Comparison of ENCODE assay signal across 8 cellular contexts in the genomic region with DNA sequence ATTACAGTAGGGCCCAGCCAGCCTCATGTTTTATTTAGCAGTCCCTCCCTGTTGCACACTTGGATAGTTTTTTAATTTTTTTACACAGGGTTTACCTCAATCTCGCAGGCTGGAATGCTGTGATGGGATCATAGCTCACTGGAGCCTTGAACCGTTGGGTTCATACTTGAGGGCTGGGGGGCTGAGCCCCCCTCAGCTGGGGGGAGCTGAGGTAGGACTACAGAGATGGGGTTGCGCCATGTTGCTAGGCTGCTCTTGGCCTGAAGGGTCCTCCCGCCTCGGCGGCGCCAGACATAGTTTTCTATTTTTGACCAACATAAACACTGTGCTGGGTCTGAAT.
DNase-seq lines count a peak whose midpoint lies in the region; ATAC-seq, FAIRE-seq and TF ChIP-seq lines count a peak whose summit lies in the region.
"Not testable (repeated sequence)": the region's sequence is repeated elsewhere in the genome, so short reads cannot be mapped to it uniquely, and the experiment has no call there.

No MANE protein-coding gene starts in this region.

- H3K9ac ChIP-seq in H9 (ENCODE audit: extremely low read depth, insufficient read length, low read length) = peak overlapping the region; percentile 64

- H3K79me1 ChIP-seq in H9 (ENCODE audit: insufficient read depth, low read depth, low read length, poor library complexity, severe bottlenecking) = not testable (repeated sequence)

- H2BK5ac ChIP-seq in H9 (ENCODE audit: insufficient read length, low read length) = not testable (repeated sequence)

- H2BK20ac ChIP-seq in H9 (ENCODE audit: low read depth, low read length, poor library complexity, severe bottlenecking) = not testable (repeated sequence)

- not testable (repeated sequence) for H3K4me1 ChIP-seq in H9 (ENCODE audit: insufficient read depth, low read length); ovary (ENCODE audit: insufficient read depth); aorta (ENCODE audit: control insufficient read depth in 1 of 2, insufficient read depth in 2 of 2, low read length in 2 of 2)

- H2BK120ac ChIP-seq in H9 (ENCODE audit: low read depth, low read length, poor library complexity, severe bottlenecking) = not testable (repeated sequence)

- not testable (repeated sequence) for TF ChIP-seq CTCF in H9 (conservative IDR thresholded peaks at IDR 0.05); ovary (IDR thresholded peaks at IDR 0.05)

- H3K9me3 Mint-ChIP-seq in H9; activated CD4-positive, alpha-beta T cell treated with anti-CD3 and anti-CD28 coated beads, Interleukin-2, amount 10 ng/mL, durations not matched to agents 24 days and 14 days; dendritic cell treated with granulocyte-macrophage colony-stimulating factor and Interleukin-4, amounts not matched to agents 40 ng/mL and 50 ng/mL, for 4 days: not testable (repeated sequence)

- H3K4me3 Mint-ChIP-seq in H9 = peak overlapping the region; percentile 88 to 91
- H3K4me3 Mint-ChIP-seq in activated CD4-positive, alpha-beta T cell treated with anti-CD3 and anti-CD28 coated beads, Interleukin-2, amount 10 ng/mL, durations not matched to agents 24 days and 14 days = peak overlapping the region; percentile 92
- H3K4me3 Mint-ChIP-seq in dendritic cell treated with granulocyte-macrophage colony-stimulating factor and Interleukin-4, amounts not matched to agents 40 ng/mL and 50 ng/mL, for 4 days = peak overlapping the region; percentile 82

- not testable (repeated sequence) for H3T11ph ChIP-seq in H9 (ENCODE audit: low read length)

- not testable (repeated sequence) for DNase-seq in H9; activated CD4-positive, alpha-beta T cell treated with anti-CD3 and anti-CD28 coated beads, Interleukin-2, amount 10 ng/mL, durations not matched to agents 24 days and 14 days; ovary; aorta
- DNase-seq in HTR-8/SVneo (ENCODE audit: insufficient read length, low spot score) = peak; percentile 4

- H3K79me2 ChIP-seq in H9 (ENCODE audit: insufficient read depth, low read length) = not testable (repeated sequence)

- not testable (repeated sequence) for H2BK15ac ChIP-seq in H9 (ENCODE audit: low read depth, low read length)

- H3K36me3 Mint-ChIP-seq in H9 (ENCODE audit: insufficient read depth in 1 of 3, low read depth in 3 of 3); activated CD4-positive, alpha-beta T cell treated with anti-CD3 and anti-CD28 coated beads, Interleukin-2, amount 10 ng/mL, durations not matched to agents 24 days and 14 days (ENCODE audit: low read depth); dendritic cell treated with granulocyte-macrophage colony-stimulating factor and Interleukin-4, amounts not matched to agents 40 ng/mL and 50 ng/mL, for 4 days (ENCODE audit: low read depth): not testable (repeated sequence)

- H3K27me3 Mint-ChIP-seq in H9 (ENCODE audit: low read depth); activated CD4-positive, alpha-beta T cell treated with anti-CD3 and anti-CD28 coated beads, Interleukin-2, amount 10 ng/mL, durations not matched to agents 24 days and 14 days; dendritic cell treated with granulocyte-macrophage colony-stimulating factor and Interleukin-4, amounts not matched to agents 40 ng/mL and 50 ng/mL, for 4 days: not testable (repeated sequence)

- H3K27ac Mint-ChIP-seq in H9 = peak overlapping the region; percentile 96 to 99 (median 96)
- peak overlapping the region; percentile 97 for H3K27ac Mint-ChIP-seq in activated CD4-positive, alpha-beta T cell treated with anti-CD3 and anti-CD28 coated beads, Interleukin-2, amount 10 ng/mL, durations not matched to agents 24 days and 14 days
- H3K27ac Mint-ChIP-seq in dendritic cell treated with granulocyte-macrophage colony-stimulating factor and Interleukin-4, amounts not matched to agents 40 ng/mL and 50 ng/mL, for 4 days = peak overlapping the region; percentile 97

- not testable (repeated sequence) for H3K27me3 ChIP-seq in H9 (ENCODE audit: insufficient read depth, low read length); ovary; aorta (ENCODE audit: control insufficient read depth in 1 of 2, insufficient read depth in 2 of 2, low read length in 1 of 2)

- H4K8ac ChIP-seq in H9 (replicated peaks; ENCODE audit: insufficient read length, low read depth, low read length) = not testable (repeated sequence)

- not testable (repeated sequence) for H2AFZ ChIP-seq in H9 (ENCODE audit: low read length)

- H3K9me3 ChIP-seq in H9 (ENCODE audit: control insufficient read depth, low read depth, low read length); iPS-18c (ENCODE audit: control insufficient read depth, insufficient read depth, low read length); ovary; aorta (ENCODE audit: control insufficient read depth, low read length): not testable (repeated sequence)

- H3K4me1 Mint-ChIP-seq in H9; activated CD4-positive, alpha-beta T cell treated with anti-CD3 and anti-CD28 coated beads, Interleukin-2, amount 10 ng/mL, durations not matched to agents 24 days and 14 days; dendritic cell treated with granulocyte-macrophage colony-stimulating factor and Interleukin-4, amounts not matched to agents 40 ng/mL and 50 ng/mL, for 4 days (ENCODE audit: low read depth): not testable (repeated sequence)

- H3K23ac ChIP-seq in H9 (ENCODE audit: insufficient read length, low read depth, low read length) = not testable (repeated sequence)

- no CpG with 5 or more reads among the region's 7 CpGs for WGBS in H9 (ENCODE audit: extremely low coverage, insufficient read length, low lambda C conversion rate)
- 1 to 4% (median 3%) methylated on average over 7 of the region's 7 CpGs for WGBS in ovary, 3 donors
- WGBS in aorta, 2 donors = 1% methylated on average over 7 of the region's 7 CpGs

- not testable (repeated sequence) for H3K36me3 ChIP-seq in ovary; aorta (ENCODE audit: control insufficient read depth in 1 of 2, insufficient read depth in 2 of 2, low read length in 1 of 2)

- H3K4me3 ChIP-seq in iPS-18c (ENCODE audit: insufficient read depth, low read depth, low read length) (peak overlapping the region; percentile 66), ovary (peak overlapping the region; percentile 70), aorta (ENCODE audit: low read length in 2 of 2) (peak overlapping the region in 1 of 2 donors; percentile 6)

- H2AK5ac ChIP-seq in H9 (ENCODE audit: insufficient read length, low read length) = not testable (repeated sequence)

- peak; percentile 16 for ATAC-seq in GM18502 (IDR thresholded peaks at IDR 0.05; ENCODE audit: poor library complexity, unreplicated experiment)
- not testable (repeated sequence) for ATAC-seq in aorta (ENCODE audit: low FRiP score)

- peak overlapping the region; percentile 57 for H3K18ac ChIP-seq in H9 (ENCODE audit: insufficient read length, low read depth, low read length)

- not testable (repeated sequence) for H4K20me1 ChIP-seq in H9 (ENCODE audit: control insufficient read depth, insufficient read depth, insufficient read length)

- FAIRE-seq in HTR-8/SVneo (lab: Jason Lieb, UNC) = not testable (repeated sequence)

- H3K4ac ChIP-seq in H9 (ENCODE audit: low read depth, low read length) = not testable (repeated sequence)

- H3K56ac ChIP-seq in H9 (ENCODE audit: insufficient read length, low read depth, low read length) = not testable (repeated sequence)

- H3K27ac ChIP-seq in H9 (ENCODE audit: insufficient read length, low read depth, low read length) = not testable (repeated sequence)
- H3K27ac ChIP-seq in ovary (peak overlapping the region; percentile 80 to 96), aorta (ENCODE audit: low read depth in 1 of 2, low read length in 2 of 2) (peak overlapping the region; percentile 38 to 72)

- H3K14ac ChIP-seq in H9 (ENCODE audit: insufficient read depth, low read length) = not testable (repeated sequence)

- TF ChIP-seq POLR2A in ovary (IDR thresholded peaks at IDR 0.05) = not testable (repeated sequence)

- H3K23me2 ChIP-seq in H9 (ENCODE audit: insufficient read length, low read depth, low read length, poor library complexity, severe bottlenecking) = not testable (repeated sequence)

- intact Hi-C loops in activated CD4-positive, alpha-beta T cell treated with anti-CD3 and anti-CD28 coated beads, Interleukin-2, amount 10 ng/mL, durations not matched to agents 24 days and 14 days (cut with micrococcal nuclease) = loop anchor here (1.0 to 10.0 kb wide), 4 partner anchors 154 to 859 kb away; partner anchors contain the start of gene METTL14
- intact Hi-C loops in dendritic cell treated with granulocyte-macrophage colony-stimulating factor and Interleukin-4, amounts not matched to agents 40 ng/mL and 50 ng/mL, for 4 days (cut with micrococcal nuclease) = loop anchor here (1.0 kb wide), 1 partner anchor 154 kb away; a partner anchor contains a TSS
- intact Hi-C loops in ovary (cut with DNase I) = loop anchor here in 2 of 4 donors (5.0 to 10.0 kb wide), 2 partner anchors 173 to 469 kb away; partner anchors contain the start of gene PDE5A (in 1 of the 2)
- intact Hi-C loops in aorta (cut with DNase I) = not testable (repeated sequence)

- TF ChIP-seq EP300 in ovary (IDR thresholded peaks at IDR 0.05) = not testable (repeated sequence)

- not testable (repeated sequence) for H4K91ac ChIP-seq in H9 (ENCODE audit: insufficient read length, low read depth, low read length)

- H3K4me2 ChIP-seq in H9 (ENCODE audit: insufficient read depth, insufficient read length, low read length) = peak overlapping the region; percentile 8

- not testable (repeated sequence) for H2BK12ac ChIP-seq in H9 (ENCODE audit: insufficient read length, low read depth, low read length)

- H4K5ac ChIP-seq in H9 (ENCODE audit: insufficient read length, low read depth, low read length) = not testable (repeated sequence)
